ENCODE assay signal across 8 cellular contexts in the genomic region with DNA sequence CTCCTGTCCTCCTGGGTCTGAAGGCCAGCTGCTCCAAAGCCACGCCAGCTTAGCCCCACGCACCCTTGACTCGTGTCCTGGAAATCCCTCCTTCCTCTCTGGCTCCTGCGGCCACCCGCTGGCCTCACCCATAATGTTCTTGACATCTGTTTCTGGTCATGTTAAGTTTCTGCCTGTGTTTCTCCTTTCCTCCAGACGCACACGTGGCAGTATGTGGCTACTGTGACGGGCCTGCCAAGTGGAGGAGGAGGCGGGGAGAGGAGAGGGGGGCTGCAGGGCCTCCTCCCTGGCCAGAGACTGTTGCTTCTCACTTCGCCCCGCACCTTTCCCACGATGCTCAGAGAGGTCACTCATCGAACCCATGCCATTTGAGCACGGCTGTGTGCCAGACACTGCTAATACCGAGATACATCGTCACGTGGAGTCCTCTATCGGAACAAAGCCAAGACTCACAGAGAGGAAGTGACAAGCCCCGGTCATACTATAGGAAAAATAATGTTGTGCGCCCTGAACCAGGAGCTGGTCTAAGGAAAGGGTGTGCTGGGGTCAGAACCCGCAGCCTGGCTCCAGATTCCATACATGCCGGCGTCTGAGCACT. TPM values are rescaled to one million over a fixed set of nuclear protein-coding genes. Genes with fewer than 3 reads are reported as not detected.
DNase-seq lines count a peak whose midpoint lies in the region; ATAC-seq and TF ChIP-seq lines count a peak whose summit lies in the region.

No MANE protein-coding gene starts in this region.

- CTCF ChIA-PET in activated naive CD4-positive, alpha-beta T cell treated with anti-CD3 and anti-CD28 coated beads for 36 hours (lab: Charles Lee), result interaction anchor here (3.6 kb wide), 1 partner anchor 10 kb away, joined by 14 read pairs; no protein-coding TSS in a partner anchor

- intact Hi-C loops in activated naive CD4-positive, alpha-beta T cell treated with anti-CD3 and anti-CD28 coated beads for 36 hours (cut with micrococcal nuclease), result no loop called here

- no peak overlapping the region for H3K27ac Mint-ChIP-seq in activated naive CD4-positive, alpha-beta T cell treated with anti-CD3 and anti-CD28 coated beads for 36 hours

- peak overlapping the region in 1 of 2 donors; percentile 52 for H3K27ac ChIP-seq in coronary artery

- peak overlapping the region; percentile 59 for H3K4me3 ChIP-seq in coronary artery

- DNase-seq in activated naive CD4-positive, alpha-beta T cell treated with anti-CD3 and anti-CD28 coated beads, Interleukin-2, amount 50 U/mL, for 16 hours, result peak; percentile 11
- no peak for DNase-seq in activated naive CD4-positive, alpha-beta T cell treated with anti-CD3 and anti-CD28 coated beads for 36 hours
- DNase-seq in coronary artery (ENCODE audit: low spot score) (no peak), mucosa of gallbladder (ENCODE audit: low spot score) (peak; percentile 58), cortex of kidney (lab: John Stamatoyannopoulos, UW) (no peak), NCI-H2081 (lab: John Stamatoyannopoulos, UW) (no peak), NCI-H82 (lab: John Stamatoyannopoulos, UW) (no peak)

- H3K36me3 Mint-ChIP-seq in activated naive CD4-positive, alpha-beta T cell treated with anti-CD3 and anti-CD28 coated beads for 36 hours (ENCODE audit: low read depth), result no peaks in the 10 kb centered on the region

- no peaks in the 10 kb centered on the region for H3K9me3 Mint-ChIP-seq in activated naive CD4-positive, alpha-beta T cell treated with anti-CD3 and anti-CD28 coated beads for 36 hours

- TF ChIP-seq CTCF in coronary artery (IDR thresholded peaks at IDR 0.05), result no peak

- no peak overlapping the region for H3K4me3 Mint-ChIP-seq in activated naive CD4-positive, alpha-beta T cell treated with anti-CD3 and anti-CD28 coated beads for 36 hours

- H3K27me3 Mint-ChIP-seq in activated naive CD4-positive, alpha-beta T cell treated with anti-CD3 and anti-CD28 coated beads for 36 hours (ENCODE audit: low read depth), result no peaks in the 10 kb centered on the region

- H3K4me1 Mint-ChIP-seq in activated naive CD4-positive, alpha-beta T cell treated with anti-CD3 and anti-CD28 coated beads for 36 hours (ENCODE audit: low read depth), result peaks cover 12% of the 10 kb centered on the region

- no peak for ATAC-seq in GM19452 (IDR thresholded peaks at IDR 0.05; ENCODE audit: unreplicated experiment)

RNA-seq across cellular contexts. Expression of gene C1QTNF6, which starts 11.5 kb away (rescaled TPM):
- total RNA-seq in activated naive CD4-positive, alpha-beta T cell treated with anti-CD3 and anti-CD28 coated beads for 36 hours, result 10 to 100 TPM; 13.4 to 13.6 TPM
- 7.2 TPM for total RNA-seq in mucosa of gallbladder

RNA-seq across cellular contexts. Expression of gene IL2RB, which starts 26.8 kb away (rescaled TPM):
- 100 to 1,000 TPM; 126 to 134 TPM for total RNA-seq in activated naive CD4-positive, alpha-beta T cell treated with anti-CD3 and anti-CD28 coated beads for 36 hours
- 6.0 TPM for total RNA-seq in mucosa of gallbladder

RNA-seq across cellular contexts. Expression of gene SSTR3, which starts 35.7 kb away (rescaled TPM):
- total RNA-seq in activated naive CD4-positive, alpha-beta T cell treated with anti-CD3 and anti-CD28 coated beads for 36 hours, result 10 to 100 TPM; 28.1 to 28.6 TPM
- total RNA-seq in mucosa of gallbladder, result 0.06 TPM

Comparison
In these comparisons a context has a peak if more than half of its experiments do, and no peak if none do; other contexts are left out.
1. DNase-seq: peak in activated naive CD4-positive, alpha-beta T cell treated with anti-CD3 and anti-CD28 coated beads, Interleukin-2, amount 50 U/mL, for 16 hours (single experiment) and mucosa of gallbladder (single experiment); none in activated naive CD4-positive, alpha-beta T cell treated with anti-CD3 and anti-CD28 coated beads for 36 hours (single experiment), coronary artery (single experiment), cortex of kidney (single experiment), NCI-H2081 (0 of 2) and NCI-H82 (single experiment).
2. RNA of gene IL2RB, which starts 26.8 kb away (total RNA-seq): 126 to 134 TPM in activated naive CD4-positive, alpha-beta T cell treated with anti-CD3 and anti-CD28 coated beads for 36 hours; 6.0 TPM in mucosa of gallbladder (single experiment); every median in the first group is over 10 times any median in the second.
3. RNA of gene SSTR3, which starts 35.7 kb away (total RNA-seq): 28.1 to 28.6 TPM in activated naive CD4-positive, alpha-beta T cell treated with anti-CD3 and anti-CD28 coated beads for 36 hours; 0.06 TPM in mucosa of gallbladder (single experiment); every median in the first group is over 10 times any median in the second.